Comparison of ENCODE assay signal across 24 cellular contexts in genomic region chr17:79707441-79707850, GRCh38. TPM values are rescaled to one million over a fixed set of nuclear protein-coding genes. Genes with fewer than 3 reads are reported as not detected.
"Had no signal": no experiment of that assay in that cellular context is flagged by ENCODE, and none has a peak within 500 bp of the region (broad histone marks: within the 10 kb centered on the region; RNA-seq: fewer than 3 reads in every experiment).

No MANE protein-coding gene starts in this region.

- H3K4me1 Mint-ChIP-seq: activated CD8-positive, alpha-beta memory T cell treated with anti-CD3 and anti-CD28 coated beads, Interleukin-2, amount 10 ng/mL, durations not matched to agents 7 days and 5 days; neural crest cell had no signal

- ATAC-seq: foreskin keratinocyte had no signal

- H3K36me3 ChIP-seq: ovary, thyroid gland had no signal

- H3K4me2 ChIP-seq: smooth muscle cell had no signal

- H3K27ac Mint-ChIP-seq: activated CD4-positive, alpha-beta memory T cell treated with anti-CD3 and anti-CD28 coated beads, Interleukin-2, amount 10 ng/mL, durations not matched to agents 7 days and 5 days; activated CD8-positive, alpha-beta memory T cell treated with anti-CD3 and anti-CD28 coated beads, Interleukin-2, amount 10 ng/mL, durations not matched to agents 7 days and 5 days; activated T-cell treated with anti-CD3 and anti-CD28 coated beads, Interleukin-2, amount 50 U/mL, for 24 hours; activated T-helper 2 cell treated with anti-CD3 and anti-CD28 coated beads, Interferon-gamma antibody, Interleukin-2, Interleukin-4, amounts not matched to agents 10 μg/mL and 5 μg/mL and 100 μg/mL, durations not matched to agents 14 hours and 24 hours and 36 hours; stimulated activated memory B cell treated with anti-CD40 and anti-IgM and Interleukin-4, amounts not matched to agents 10 μg/mL and 1 μg/mL and 100 μg/mL, for 72 hours; WTC11 had no signal

- H3K4me3 ChIP-seq: lung, ovary, psoas muscle, smooth muscle cell, thyroid gland had no signal

- DNase-seq: activated CD4-positive, alpha-beta memory T cell treated with anti-CD3 and anti-CD28 coated beads, Interleukin-2, amount 10 ng/mL, durations not matched to agents 7 days and 5 days; activated CD4-positive, alpha-beta T cell treated with anti-CD3 and anti-CD28 coated beads for 4 hours; activated CD8-positive, alpha-beta memory T cell treated with anti-CD3 and anti-CD28 coated beads, Interleukin-2, amount 10 ng/mL, durations not matched to agents 7 days and 5 days; activated naive CD4-positive, alpha-beta T cell treated with Interleukin-2 at 50 U/mL for 16 hours; activated T-cell treated with anti-CD3 and anti-CD28 coated beads, Interleukin-2, amount 50 U/mL, for 24 hours; foreskin keratinocyte; hippocampal formation; islet precursor cell; psoas muscle; stimulated activated CD4-positive, alpha-beta T cell treated with anti-CD3 and anti-CD28 coated beads, Interleukin-4, amount 100 ng/mL, for 4 hours; SW 1271; T-helper 2 cell; thyroid gland had no signal

- H3K4me1 ChIP-seq: foreskin keratinocyte, psoas muscle had no signal

- H3K27me3 Mint-ChIP-seq: activated CD4-positive, alpha-beta memory T cell treated with anti-CD3 and anti-CD28 coated beads, Interleukin-2, amount 10 ng/mL, durations not matched to agents 7 days and 5 days; activated CD8-positive, alpha-beta memory T cell treated with anti-CD3 and anti-CD28 coated beads, Interleukin-2, amount 10 ng/mL, durations not matched to agents 7 days and 5 days; brain had no signal

- H3K27ac ChIP-seq: epithelial cell of prostate, foreskin keratinocyte, ovary, psoas muscle, thyroid gland had no signal

- H3K9me3 Mint-ChIP-seq: activated CD4-positive, alpha-beta memory T cell treated with anti-CD3 and anti-CD28 coated beads, Interleukin-2, amount 10 ng/mL, durations not matched to agents 7 days and 5 days; activated T-cell treated with anti-CD3 and anti-CD28 coated beads, Interleukin-2, amount 50 U/mL, for 24 hours; activated T-helper 2 cell treated with anti-CD3 and anti-CD28 coated beads, Interferon-gamma antibody, Interleukin-2, Interleukin-4, amounts not matched to agents 10 μg/mL and 5 μg/mL and 100 μg/mL, durations not matched to agents 14 hours and 24 hours and 36 hours; neural crest cell; stimulated activated memory B cell treated with anti-CD40 and anti-IgM and Interleukin-4, amounts not matched to agents 10 μg/mL and 1 μg/mL and 100 μg/mL, for 72 hours; WTC11 had no signal

- H3K27me3 ChIP-seq: ovary, thyroid gland had no signal

- H3K9me3 ChIP-seq: ovary, psoas muscle, thyroid gland had no signal

- H3K4me3 Mint-ChIP-seq: activated CD4-positive, alpha-beta memory T cell treated with anti-CD3 and anti-CD28 coated beads, Interleukin-2, amount 10 ng/mL, durations not matched to agents 7 days and 5 days; activated CD8-positive, alpha-beta memory T cell treated with anti-CD3 and anti-CD28 coated beads, Interleukin-2, amount 10 ng/mL, durations not matched to agents 7 days and 5 days; activated T-cell treated with anti-CD3 and anti-CD28 coated beads, Interleukin-2, amount 50 U/mL, for 24 hours; brain; neural crest cell; stimulated activated memory B cell treated with anti-CD40 and anti-IgM and Interleukin-4, amounts not matched to agents 10 μg/mL and 1 μg/mL and 100 μg/mL, for 72 hours had no signal

RNA-seq across cellular contexts. Expression of gene ENPP7, which starts 23.3 kb away (rescaled TPM):
- total RNA-seq: activated T-helper 2 cell treated with anti-CD3 and anti-CD28 coated beads, Interferon-gamma antibody, Interleukin-2, Interleukin-4, amounts not matched to agents 10 μg/mL and 5 μg/mL and 100 μg/mL, durations not matched to agents 14 hours and 24 hours and 36 hours; fibroblast of lung; foreskin keratinocyte; neural crest cell; ovary; psoas muscle; smooth muscle cell; thyroid gland; urinary bladder; WTC11 had no signal
